In genomic region chr2:202871161-202872141, GRCh38 we compare ENCODE assay signal across 8 cellular contexts. TPM values are rescaled to one million over a fixed set of nuclear protein-coding genes. Genes with fewer than 3 reads are reported as not detected.
DNase-seq lines count a peak whose midpoint lies in the region; ATAC-seq and TF ChIP-seq lines count a peak whose summit lies in the region.

Gene ICA1L, minus strand, starts transcription at chr2:202871766. Its CDS starts 42,757 bp downstream, at chr2:202829009.

- peaks cover 8% of the 10 kb centered on the region for H3K27me3 Mint-ChIP-seq in activated T-helper 1 cell treated with anti-CD3 and anti-CD28 coated beads, Interleukin-12 subunit alpha, Interleukin-12 subunit beta, Interleukin-2, Interleukin-4 antibody, amounts not matched to agents 30 ng/mL and 10 ng/mL and 1 ng/mL, durations not matched to agents 14 hours and 24 hours and 36 hours (ENCODE audit: insufficient read depth)
- H3K27me3 Mint-ChIP-seq in naive thymus-derived CD8-positive, alpha-beta T cell = no peaks in the 10 kb centered on the region
- H3K27me3 Mint-ChIP-seq in stimulated activated naive CD8-positive, alpha-beta T cell treated with anti-CD3 and anti-CD28 coated beads, Interleukin-15, amount 100 ng/mL, for 72 hours = no peaks in the 10 kb centered on the region

- peaks cover 2% of the 10 kb centered on the region for H3K36me3 Mint-ChIP-seq in activated T-helper 1 cell treated with anti-CD3 and anti-CD28 coated beads, Interleukin-12 subunit alpha, Interleukin-12 subunit beta, Interleukin-2, Interleukin-4 antibody, amounts not matched to agents 30 ng/mL and 10 ng/mL and 1 ng/mL, durations not matched to agents 14 hours and 24 hours and 36 hours (ENCODE audit: low read depth)
- H3K36me3 Mint-ChIP-seq in naive thymus-derived CD8-positive, alpha-beta T cell = no peaks in the 10 kb centered on the region

- H3K27ac Mint-ChIP-seq in activated T-helper 1 cell treated with anti-CD3 and anti-CD28 coated beads, Interleukin-12 subunit alpha, Interleukin-12 subunit beta, Interleukin-2, Interleukin-4 antibody, amounts not matched to agents 30 ng/mL and 10 ng/mL and 1 ng/mL, durations not matched to agents 14 hours and 24 hours and 36 hours = peak within 1 kb of the TSS; percentile 76
- H3K27ac Mint-ChIP-seq in naive thymus-derived CD8-positive, alpha-beta T cell = peak within 1 kb of the TSS; percentile 65 to 95 (median 86)
- H3K27ac Mint-ChIP-seq in stimulated activated naive CD8-positive, alpha-beta T cell treated with anti-CD3 and anti-CD28 coated beads, Interleukin-15, amount 100 ng/mL, for 72 hours = peak within 1 kb of the TSS; percentile 95 to 98

- no TSS peak for BruUV-seq in Panc1 (replicated peaks; lab: Mats Ljungman, UMichigan)

- peaks cover 5% of the 10 kb centered on the region; the same call in 1 of the 2 replicates for H3K4me1 ChIP-seq in Panc1 (ENCODE audit: control insufficient read depth, insufficient read depth, low read length)

- no peak for TF ChIP-seq CTCF in Panc1 (IDR thresholded peaks at IDR 0.05)

- POLR2A ChIA-PET in Panc1 (lab: Charles Lee) = interaction anchor here (0.5 kb wide), 1 partner anchor 580 kb away, joined by 3 read pairs; no protein-coding TSS in a partner anchor
- POLR2A ChIA-PET in naive thymus-derived CD8-positive, alpha-beta T cell (lab: Charles Lee) = interaction anchor here (0.6 to 3.9 kb wide), 4 partner anchors 195 to 368 kb away, joined by 3 to 32 read pairs (median 4); partner anchors contain the start of genes CYP20A1 and FAM117B

- CTCF ChIA-PET in Panc1 (lab: Charles Lee) = interaction anchor here (0.6 kb wide), 1 partner anchor 975 kb away, joined by 10 read pairs; no protein-coding TSS in a partner anchor

- no peaks in the 10 kb centered on the region for H3K9me3 Mint-ChIP-seq in activated T-helper 1 cell treated with anti-CD3 and anti-CD28 coated beads, Interleukin-12 subunit alpha, Interleukin-12 subunit beta, Interleukin-2, Interleukin-4 antibody, amounts not matched to agents 30 ng/mL and 10 ng/mL and 1 ng/mL, durations not matched to agents 14 hours and 24 hours and 36 hours
- no peaks in the 10 kb centered on the region for H3K9me3 Mint-ChIP-seq in naive thymus-derived CD8-positive, alpha-beta T cell
- H3K9me3 Mint-ChIP-seq in stimulated activated naive CD8-positive, alpha-beta T cell treated with anti-CD3 and anti-CD28 coated beads, Interleukin-15, amount 100 ng/mL, for 72 hours = no peaks in the 10 kb centered on the region

- peak within 1 kb of the TSS; percentile 55 to 82 for H3K4me3 ChIP-seq in Panc1 (ENCODE audit: low read depth in 2 of 2, low read length in 2 of 2)

- intact Hi-C loops in Panc1 (cut with micrococcal nuclease; ENCODE audit: unreplicated experiment) = loop anchor here (10.0 kb wide), 1 partner anchor 297 kb away; no protein-coding TSS in a partner anchor
- intact Hi-C loops in activated T-helper 1 cell treated with anti-CD3 and anti-CD28 coated beads, Interleukin-12 subunit alpha, Interleukin-12 subunit beta, Interleukin-2, Interleukin-4 antibody, amounts not matched to agents 30 ng/mL and 10 ng/mL and 1 ng/mL, durations not matched to agents 14 hours and 24 hours and 36 hours (cut with micrococcal nuclease) = loop anchor here (1.0 to 5.0 kb wide), 5 partner anchors 39 to 494 kb away; partner anchors contain the start of genes BMPR2, FAM117B and NBEAL1

- peak; percentile 69 for ATAC-seq in GM21381 (IDR thresholded peaks at IDR 0.05; ENCODE audit: unreplicated experiment)
- peak; percentile 89 for ATAC-seq in Panc1
- ATAC-seq in naive thymus-derived CD8-positive, alpha-beta T cell = peak; percentile 83 to 86
- ATAC-seq in stimulated activated naive CD8-positive, alpha-beta T cell treated with anti-CD3 and anti-CD28 coated beads, Interleukin-15, amount 100 ng/mL, for 72 hours = peak; percentile 89

- DNase-seq in DMS 273 treated with DMSO at 0.1 percent for 48 hours (lab: John Stamatoyannopoulos, UW) = peak; percentile 43
- DNase-seq in HUDEP-2 (lab: John Stamatoyannopoulos, UW; ENCODE audit: unreplicated experiment in 76 of 76) = peak in 53 of 76 experiments; percentile 5 to 70 (median 41)
- DNase-seq in Panc1 (ENCODE audit: low read depth, low spot score) = no peak
- DNase-seq in activated T-helper 1 cell treated with anti-CD3 and anti-CD28 coated beads, Interleukin-12 subunit alpha, Interleukin-12 subunit beta, Interleukin-2, Interleukin-4 antibody, amounts not matched to agents 30 ng/mL and 10 ng/mL and 1 ng/mL, durations not matched to agents 14 hours and 24 hours and 36 hours (ENCODE audit: low spot score) = peak; percentile 52
- DNase-seq in fibroblast of gingiva (ENCODE audit: low read depth) = peak; percentile 66
- peak; percentile 28 to 73 (median 49) for DNase-seq in naive thymus-derived CD8-positive, alpha-beta T cell
- DNase-seq in stimulated activated naive CD8-positive, alpha-beta T cell treated with anti-CD3 and anti-CD28 coated beads, Interleukin-15, amount 100 ng/mL, for 72 hours = peak; percentile 70 to 83

- in situ Hi-C loops in Panc1 (cut with HindIII; ENCODE audit: low pct_unique_long_range_greater_than_20kb, low sequenced_read_pairs) = no loop called here

- H3K36me3 ChIP-seq in Panc1 (ENCODE audit: control insufficient read depth, insufficient read depth, low read length) = no peaks in the 10 kb centered on the region

- H3K4me1 Mint-ChIP-seq in activated T-helper 1 cell treated with anti-CD3 and anti-CD28 coated beads, Interleukin-12 subunit alpha, Interleukin-12 subunit beta, Interleukin-2, Interleukin-4 antibody, amounts not matched to agents 30 ng/mL and 10 ng/mL and 1 ng/mL, durations not matched to agents 14 hours and 24 hours and 36 hours (ENCODE audit: low read depth) = peaks cover 14% of the 10 kb centered on the region
- H3K4me1 Mint-ChIP-seq in naive thymus-derived CD8-positive, alpha-beta T cell = peaks cover 4 to 14% (median 8%) of the 10 kb centered on the region in 4 donors
- peaks cover 5% of the 10 kb centered on the region for H3K4me1 Mint-ChIP-seq in stimulated activated naive CD8-positive, alpha-beta T cell treated with anti-CD3 and anti-CD28 coated beads, Interleukin-15, amount 100 ng/mL, for 72 hours

- peak within 1 kb of the TSS; percentile 81 for H3K27ac ChIP-seq in Panc1 (ENCODE audit: low read length)

- H3K9me3 ChIP-seq in Panc1 (ENCODE audit: control insufficient read depth, insufficient read depth, low read depth, low read length) = no peaks in the 10 kb centered on the region

- H3K27me3 ChIP-seq in Panc1 (ENCODE audit: control insufficient read depth, insufficient read depth, low read length) = no peaks in the 10 kb centered on the region

- H3K4me3 Mint-ChIP-seq in activated T-helper 1 cell treated with anti-CD3 and anti-CD28 coated beads, Interleukin-12 subunit alpha, Interleukin-12 subunit beta, Interleukin-2, Interleukin-4 antibody, amounts not matched to agents 30 ng/mL and 10 ng/mL and 1 ng/mL, durations not matched to agents 14 hours and 24 hours and 36 hours = peak within 1 kb of the TSS; percentile 90
- peak within 1 kb of the TSS; percentile 91 to 97 (median 94) for H3K4me3 Mint-ChIP-seq in naive thymus-derived CD8-positive, alpha-beta T cell
- H3K4me3 Mint-ChIP-seq in stimulated activated naive CD8-positive, alpha-beta T cell treated with anti-CD3 and anti-CD28 coated beads, Interleukin-15, amount 100 ng/mL, for 72 hours = peak within 1 kb of the TSS; percentile 89

RNA-seq across cellular contexts. Expression of gene ICA1L, which starts in this region (rescaled TPM):
- 6.4 TPM for total RNA-seq in Panc1 (2021; ENCODE audit: unreplicated experiment)
- polyA plus RNA-seq in Panc1 (2012; ENCODE audit: insufficient read length) = 3.6 TPM
- 5.4 and 5.5 TPM in 2 replicates for total RNA-seq in activated T-helper 1 cell treated with anti-CD3 and anti-CD28 coated beads, Interleukin-12 subunit alpha, Interleukin-12 subunit beta, Interleukin-2, Interleukin-4 antibody, amounts not matched to agents 30 ng/mL and 10 ng/mL and 1 ng/mL, durations not matched to agents 14 hours and 24 hours and 36 hours
- 1 to 10 TPM; 2.8 to 4.7 TPM for total RNA-seq in naive thymus-derived CD8-positive, alpha-beta T cell
- polyA plus RNA-seq in naive thymus-derived CD8-positive, alpha-beta T cell = 1 to 10 TPM; 3.5 to 4.1 (median 3.6) TPM
